8 cellular contexts compared by ENCODE assay signal in genomic region chr2:65040414-65041261, GRCh38. TPM values are rescaled to one million over a fixed set of nuclear protein-coding genes. Genes with fewer than 3 reads are reported as not detected.
DNase-seq lines count a peak whose midpoint lies in the region; ATAC-seq, FAIRE-seq and TF ChIP-seq lines count a peak whose summit lies in the region.

No MANE protein-coding gene starts in this region.

- H3K4me3 ChIP-seq in HEK293 (ENCODE audit: low read depth, low read length) = no peak overlapping the region
- H3K4me3 ChIP-seq in right atrium auricular region = peak overlapping the region in 1 of 2 donors; percentile 27
- H3K4me3 ChIP-seq in gastrocnemius medialis = peak overlapping the region in 1 of 4 donors; percentile 37

- H3K27me3 ChIP-seq in right atrium auricular region = no peaks in the 10 kb centered on the region
- no peaks in the 10 kb centered on the region for H3K27me3 ChIP-seq in gastrocnemius medialis

- peak; percentile 92 for FAIRE-seq in G401.6 (lab: Jason Lieb, UNC)

- CTCF ChIA-PET in HEK293 (lab: Yijun Ruan, JAX) = interaction anchor here (0.6 to 1.5 kb wide), 12 partner anchors 9 to 994 kb away, joined by 3 to 15 read pairs (median 4); partner anchors contain the start of gene CEP68

- H3K27ac ChIP-seq in HEK293 (ENCODE audit: extremely low read depth, low read depth, low read length) (no peak overlapping the region), right atrium auricular region (no peak overlapping the region), gastrocnemius medialis (no peak overlapping the region)

- TF ChIP-seq POLR2A in gastrocnemius medialis (IDR thresholded peaks at IDR 0.05) = no peak

- DNase-seq in NCI-H1694 (lab: John Stamatoyannopoulos, UW) (peak; percentile 70), T-helper 2 cell (peak; percentile 41 to 77 (median 59)), amygdala (lab: John Stamatoyannopoulos, UW) (peak in 54 of 56 donors; percentile 3 to 93 (median 65)), right atrium auricular region (ENCODE audit: low spot score) (peak; percentile 92), gastrocnemius medialis (peak; percentile 78 to 86)

- TF ChIP-seq CTCF in HEK293 (tag by site-specific recombination; IDR thresholded peaks at IDR 0.05) (peak; percentile 88), right atrium auricular region (IDR thresholded peaks at IDR 0.05) (peak; percentile 90 to 98), gastrocnemius medialis (IDR thresholded peaks at IDR 0.05 in 4 of 5, conservative IDR thresholded peaks at IDR 0.05 in 1 of 5) (peak; percentile 94 to 98 (median 95))

- intact Hi-C loops in gastrocnemius medialis (cut with DNase I; ENCODE audit: low total_unique reads) = loop anchor here (1.0 to 5.0 kb wide), 2 partner anchors 53 to 123 kb away; partner anchors contain the start of gene SLC1A4

- H3K4me1 ChIP-seq in HEK293 (ENCODE audit: control insufficient read depth, insufficient read depth, low read length) (no peaks in the 10 kb centered on the region), right atrium auricular region (no peaks in the 10 kb centered on the region), gastrocnemius medialis (peaks cover 0 to 5% of the 10 kb centered on the region in 2 donors)

- H3K36me3 ChIP-seq in HEK293 (ENCODE audit: control insufficient read depth in 2 of 2, insufficient read depth in 1 of 2, low read length in 2 of 2) (peaks cover 14 to 23% of the 10 kb centered on the region in 2 experiments; a peak in 2 of 3 replicates), right atrium auricular region (no peaks in the 10 kb centered on the region), gastrocnemius medialis (no peaks in the 10 kb centered on the region)

- ATAC-seq in gastrocnemius medialis (peak; percentile 97), HG03354 (IDR thresholded peaks at IDR 0.05; ENCODE audit: poor library complexity, severe bottlenecking, unreplicated experiment) (no peak)

- H3K9me3 ChIP-seq in HEK293 (ENCODE audit: control insufficient read depth, insufficient read depth, low read depth, low read length) (no peaks in the 10 kb centered on the region), right atrium auricular region (no peaks in the 10 kb centered on the region), gastrocnemius medialis (no peaks in the 10 kb centered on the region)

- POLR2A ChIA-PET in HEK293 (lab: Yijun Ruan, JAX) = no interaction called here

- in situ Hi-C loops in gastrocnemius medialis (cut with MboI; ENCODE audit: low sequenced_read_pairs in 4 of 4) = loop anchor here (5.0 to 25.0 kb wide), 5 partner anchors 46 to 522 kb away; no protein-coding TSS in a partner anchor

TF ChIP-seq in HEK293, 187 proteins besides CTCF, POLR2A, EP300 and RAD21 (continues in another document):
- TF ChIP-seq, protein P1, sequence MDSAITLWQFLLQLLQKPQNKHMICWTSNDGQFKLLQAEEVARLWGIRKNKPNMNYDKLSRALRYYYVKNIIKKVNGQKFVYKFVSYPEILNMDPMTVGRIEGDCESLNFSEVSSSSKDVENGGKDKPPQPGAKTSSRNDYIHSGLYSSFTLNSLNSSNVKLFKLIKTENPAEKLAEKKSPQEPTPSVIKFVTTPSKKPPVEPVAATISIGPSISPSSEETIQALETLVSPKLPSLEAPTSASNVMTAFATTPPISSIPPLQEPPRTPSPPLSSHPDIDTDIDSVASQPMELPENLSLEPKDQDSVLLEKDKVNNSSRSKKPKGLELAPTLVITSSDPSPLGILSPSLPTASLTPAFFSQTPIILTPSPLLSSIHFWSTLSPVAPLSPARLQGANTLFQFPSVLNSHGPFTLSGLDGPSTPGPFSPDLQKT (IDR thresholded peaks at IDR 0.05; ENCODE audit: borderline replicate concordance, low read depth, low read length) = no peak
- TF ChIP-seq HOXA7 (CRISPR knock-in tag; IDR thresholded peaks at IDR 0.05; ENCODE audit: borderline replicate concordance) = no peak
- TF ChIP-seq ZNF133 (tag by site-specific recombination; IDR thresholded peaks at IDR 0.05) = no peak
- no peak for TF ChIP-seq TCF7L2 (IDR thresholded peaks at IDR 0.05; ENCODE audit: borderline replicate concordance, low read depth, low read length)
- TF ChIP-seq, protein P2, sequence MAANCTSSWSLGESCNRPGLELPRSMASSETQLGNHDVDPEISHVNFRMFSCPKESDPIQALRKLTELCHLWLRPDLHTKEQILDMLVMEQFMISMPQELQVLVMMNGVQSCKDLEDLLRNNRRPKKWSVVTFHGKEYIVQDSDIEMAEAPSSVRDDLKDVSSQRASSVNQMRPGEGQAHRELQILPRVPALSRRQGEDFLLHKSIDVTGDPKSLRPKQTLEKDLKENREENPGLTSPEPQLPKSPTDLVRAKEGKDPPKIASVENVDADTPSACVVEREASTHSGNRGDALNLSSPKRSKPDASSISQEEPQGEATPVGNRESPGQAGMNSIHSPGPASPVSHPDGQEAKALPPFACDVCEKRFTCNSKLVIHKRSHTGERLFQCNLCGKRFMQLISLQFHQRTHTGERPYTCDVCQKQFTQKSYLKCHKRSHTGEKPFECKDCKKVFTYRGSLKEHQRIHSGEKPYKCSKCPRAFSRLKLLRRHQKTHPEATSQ (tag by site-specific recombination; IDR thresholded peaks at IDR 0.05) = no peak
- TF ChIP-seq ZBTB8A (tag by site-specific recombination; IDR thresholded peaks at IDR 0.05) = no peak
- TF ChIP-seq ZNF394 (tag by site-specific recombination; IDR thresholded peaks at IDR 0.05; ENCODE audit: borderline replicate concordance) = no peak
- no peak for TF ChIP-seq SP7 (tag by site-specific recombination; IDR thresholded peaks at IDR 0.05)
- TF ChIP-seq, protein P3, sequence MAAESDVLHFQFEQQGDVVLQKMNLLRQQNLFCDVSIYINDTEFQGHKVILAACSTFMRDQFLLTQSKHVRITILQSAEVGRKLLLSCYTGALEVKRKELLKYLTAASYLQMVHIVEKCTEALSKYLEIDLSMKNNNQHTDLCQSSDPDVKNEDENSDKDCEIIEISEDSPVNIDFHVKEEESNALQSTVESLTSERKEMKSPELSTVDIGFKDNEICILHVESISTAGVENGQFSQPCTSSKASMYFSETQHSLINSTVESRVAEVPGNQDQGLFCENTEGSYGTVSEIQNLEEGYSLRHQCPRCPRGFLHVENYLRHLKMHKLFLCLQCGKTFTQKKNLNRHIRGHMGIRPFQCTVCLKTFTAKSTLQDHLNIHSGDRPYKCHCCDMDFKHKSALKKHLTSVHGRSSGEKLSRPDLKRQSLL (tag by site-specific recombination; IDR thresholded peaks at IDR 0.05) = 0 out of 2 replicates have a peak, but pooled peaks have one; percentile 48
- no peak for TF ChIP-seq ZFP69B (tag by site-specific recombination; IDR thresholded peaks at IDR 0.05)
- TF ChIP-seq, protein P4, sequence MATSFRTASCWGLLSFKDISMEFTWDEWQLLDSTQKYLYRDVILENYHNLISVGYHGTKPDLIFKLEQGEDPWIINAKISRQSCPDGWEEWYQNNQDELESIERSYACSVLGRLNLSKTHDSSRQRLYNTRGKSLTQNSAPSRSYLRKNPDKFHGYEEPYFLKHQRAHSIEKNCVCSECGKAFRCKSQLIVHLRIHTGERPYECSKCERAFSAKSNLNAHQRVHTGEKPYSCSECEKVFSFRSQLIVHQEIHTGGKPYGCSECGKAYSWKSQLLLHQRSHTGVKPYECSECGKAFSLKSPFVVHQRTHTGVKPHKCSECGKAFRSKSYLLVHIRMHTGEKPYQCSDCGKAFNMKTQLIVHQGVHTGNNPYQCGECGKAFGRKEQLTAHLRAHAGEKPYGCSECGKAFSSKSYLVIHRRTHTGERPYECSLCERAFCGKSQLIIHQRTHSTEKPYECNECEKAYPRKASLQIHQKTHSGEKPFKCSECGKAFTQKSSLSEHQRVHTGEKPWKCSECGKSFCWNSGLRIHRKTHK (tag by site-specific recombination; IDR thresholded peaks at IDR 0.05) = no peak
- no peak for TF ChIP-seq ZNF791 (tag by site-specific recombination; IDR thresholded peaks at IDR 0.05)
- TF ChIP-seq ZNF184 (tag by site-specific recombination; IDR thresholded peaks at IDR 0.05) = no peak
- no peak for TF ChIP-seq REST (tag by site-specific recombination; IDR thresholded peaks at IDR 0.05)
- no peak for TF ChIP-seq ZNF677 (tag by site-specific recombination; IDR thresholded peaks at IDR 0.05)
- TF ChIP-seq SP3 (tag by site-specific recombination; IDR thresholded peaks at IDR 0.05) = 0 out of 2 replicates have a peak, but pooled peaks have one; percentile 17

RNA-seq across cellular contexts. Expression of gene CEP68, which starts 15.6 kb away (rescaled TPM):
- total RNA-seq in right atrium auricular region = 10 to 100 TPM; 12.5 to 12.7 TPM
- total RNA-seq in gastrocnemius medialis = 10 to 100 TPM; 21.4 to 48.0 (median 35.2) TPM

RNA-seq across cellular contexts. Expression of gene SLC1A4, which starts 51.4 kb away (rescaled TPM):
- total RNA-seq in right atrium auricular region (1 to 10 TPM; 2.2 to 6.0 TPM), gastrocnemius medialis (10 to 100 TPM in 3 of 4 donors, 1 to 10 TPM in 1; 5.4 to 54.1 (median 14.1) TPM)
